13 cellular contexts compared by ENCODE assay signal in the genomic region with DNA sequence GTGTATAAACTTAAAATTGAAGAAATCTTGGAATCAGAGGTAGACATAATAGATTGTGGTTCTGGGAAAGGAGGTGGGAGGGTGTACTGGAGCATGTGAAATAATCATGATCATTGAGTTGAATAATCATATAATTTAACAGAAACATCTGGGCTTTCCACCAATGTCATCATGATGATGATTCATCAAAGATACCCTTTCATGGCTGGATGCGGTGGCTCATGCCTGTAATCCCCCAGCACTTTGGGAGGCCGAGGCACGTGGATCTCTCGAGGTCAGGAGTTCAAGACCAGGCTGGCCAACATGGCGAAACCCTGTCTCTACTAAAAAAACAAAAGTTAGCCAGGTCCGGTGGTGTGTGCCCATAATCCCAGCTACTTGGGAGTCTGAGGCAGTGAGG. TPM values are rescaled to one million over a fixed set of nuclear protein-coding genes. Genes with fewer than 3 reads are reported as not detected.
A peak's percentile ranks its signal among the peaks of the same experiment; 100 is the strongest.
DNase-seq lines count a peak whose midpoint lies in the region; ATAC-seq lines count a peak whose summit lies in the region.
"Had no signal": no experiment of that assay in that cellular context is flagged by ENCODE, and none has a peak within 500 bp of the region (broad histone marks: within the 10 kb centered on the region; RNA-seq: fewer than 3 reads in every experiment).

No MANE protein-coding gene starts in this region.

- H3K4me1 Mint-ChIP-seq in activated naive CD8-positive, alpha-beta T cell treated with anti-CD3 and anti-CD28 coated beads for 36 hours = peaks cover 37% of the 10 kb centered on the region
- peaks cover 33 to 58% of the 10 kb centered on the region in 2 donors for H3K4me1 Mint-ChIP-seq in stimulated activated naive B cell treated with anti-CD40 and anti-IgM and Interleukin-4, amounts not matched to agents 10 μg/mL and 1 μg/mL and 100 μg/mL, for 72 hours

- H3K36me3 Mint-ChIP-seq in activated naive CD8-positive, alpha-beta T cell treated with anti-CD3 and anti-CD28 coated beads for 36 hours = peaks cover 3% of the 10 kb centered on the region
- H3K36me3 Mint-ChIP-seq in stimulated activated naive B cell treated with anti-CD40 and anti-IgM and Interleukin-4, amounts not matched to agents 10 μg/mL and 1 μg/mL and 100 μg/mL, for 72 hours = peaks cover 10 to 12% of the 10 kb centered on the region in 2 donors

- no peak overlapping the region for H3K4me3 Mint-ChIP-seq in activated naive CD8-positive, alpha-beta T cell treated with anti-CD3 and anti-CD28 coated beads for 36 hours
- peak overlapping the region; percentile 77 to 80 for H3K4me3 Mint-ChIP-seq in stimulated activated naive B cell treated with anti-CD40 and anti-IgM and Interleukin-4, amounts not matched to agents 10 μg/mL and 1 μg/mL and 100 μg/mL, for 72 hours

- peak; percentile 14 for ATAC-seq in GM19025 (IDR thresholded peaks at IDR 0.05; ENCODE audit: low read depth, unreplicated experiment)
- peak; percentile 9 for ATAC-seq in HG03064 (IDR thresholded peaks at IDR 0.05; ENCODE audit: low read depth, unreplicated experiment)
- peak; percentile 52 to 54 for ATAC-seq in stimulated activated naive B cell treated with anti-CD40 and anti-IgM and Interleukin-4, amounts not matched to agents 10 μg/mL and 1 μg/mL and 100 μg/mL, for 72 hours (replicated peaks)
- ATAC-seq in GM19328 (IDR thresholded peaks at IDR 0.05; ENCODE audit: unreplicated experiment) = no peak
- no peak for ATAC-seq in left colon

- peak overlapping the region; percentile 45 for H3K27ac Mint-ChIP-seq in activated naive CD8-positive, alpha-beta T cell treated with anti-CD3 and anti-CD28 coated beads for 36 hours
- peak overlapping the region; percentile 99 for H3K27ac Mint-ChIP-seq in stimulated activated naive B cell treated with anti-CD40 and anti-IgM and Interleukin-4, amounts not matched to agents 10 μg/mL and 1 μg/mL and 100 μg/mL, for 72 hours

- no peaks in the 10 kb centered on the region for H3K27me3 Mint-ChIP-seq in activated naive CD8-positive, alpha-beta T cell treated with anti-CD3 and anti-CD28 coated beads for 36 hours
- no peaks in the 10 kb centered on the region for H3K27me3 Mint-ChIP-seq in stimulated activated naive B cell treated with anti-CD40 and anti-IgM and Interleukin-4, amounts not matched to agents 10 μg/mL and 1 μg/mL and 100 μg/mL, for 72 hours

- intact Hi-C loops in left colon (cut with DNase I, micrococcal nuclease) = no loop called here

- no peak for DNase-seq in activated naive CD8-positive, alpha-beta T cell treated with anti-CD3 and anti-CD28 coated beads for 36 hours
- DNase-seq in stimulated activated naive B cell treated with anti-CD40 and anti-IgM and Interleukin-4, amounts not matched to agents 10 μg/mL and 1 μg/mL and 100 μg/mL, for 72 hours = peak; percentile 61
- no peak for DNase-seq in GM03348 (ENCODE audit: low spot score)
- no peak for DNase-seq in left colon
- DNase-seq: GOT3, head of caudate nucleus, midbrain had no signal

- no peaks in the 10 kb centered on the region for H3K9me3 Mint-ChIP-seq in activated naive CD8-positive, alpha-beta T cell treated with anti-CD3 and anti-CD28 coated beads for 36 hours
- H3K9me3 Mint-ChIP-seq in stimulated activated naive B cell treated with anti-CD40 and anti-IgM and Interleukin-4, amounts not matched to agents 10 μg/mL and 1 μg/mL and 100 μg/mL, for 72 hours = no peaks in the 10 kb centered on the region

RNA-seq across cellular contexts. Expression of gene RUFY3, which starts 6.7 kb away (rescaled TPM):
- 10 to 100 TPM; 10.1 to 11.3 TPM for total RNA-seq in activated naive CD8-positive, alpha-beta T cell treated with anti-CD3 and anti-CD28 coated beads for 36 hours
- total RNA-seq in left colon = 10 to 100 TPM; 37.2 to 37.8 TPM

RNA-seq across cellular contexts. Expression of gene UTP3, which starts 26.8 kb away (rescaled TPM):
- total RNA-seq in activated naive CD8-positive, alpha-beta T cell treated with anti-CD3 and anti-CD28 coated beads for 36 hours = 10 to 100 TPM; 46.9 to 49.7 TPM
- 10 to 100 TPM; 18.4 to 19.7 TPM for total RNA-seq in left colon

RNA-seq across cellular contexts. Expression of gene JCHAIN, which starts 48.8 kb away (rescaled TPM):
- not detected for total RNA-seq in activated naive CD8-positive, alpha-beta T cell treated with anti-CD3 and anti-CD28 coated beads for 36 hours
- total RNA-seq in left colon = 100 to 1,000 TPM; 114 to 909 TPM
- total RNA-seq: cardiac muscle cell, HT1080, SJSA1 had no signal

Comparison
In these comparisons a context has a peak if more than half of its experiments do, and no peak if none do; other contexts are left out.
1. ATAC-seq: peak in GM19025 (single experiment), HG03064 (single experiment) and stimulated activated naive B cell treated with anti-CD40 and anti-IgM and Interleukin-4, amounts not matched to agents 10 μg/mL and 1 μg/mL and 100 μg/mL, for 72 hours (2 of 2); none in GM19328 (single experiment) and left colon (single experiment).
2. RNA of gene JCHAIN, which starts 48.8 kb away (total RNA-seq): 114 to 909 TPM in left colon; not detected in activated naive CD8-positive, alpha-beta T cell treated with anti-CD3 and anti-CD28 coated beads for 36 hours; every median in the first group is over 10 times any median in the second.